Comparison of ENCODE assay signal across 19 cellular contexts in the genomic region with DNA sequence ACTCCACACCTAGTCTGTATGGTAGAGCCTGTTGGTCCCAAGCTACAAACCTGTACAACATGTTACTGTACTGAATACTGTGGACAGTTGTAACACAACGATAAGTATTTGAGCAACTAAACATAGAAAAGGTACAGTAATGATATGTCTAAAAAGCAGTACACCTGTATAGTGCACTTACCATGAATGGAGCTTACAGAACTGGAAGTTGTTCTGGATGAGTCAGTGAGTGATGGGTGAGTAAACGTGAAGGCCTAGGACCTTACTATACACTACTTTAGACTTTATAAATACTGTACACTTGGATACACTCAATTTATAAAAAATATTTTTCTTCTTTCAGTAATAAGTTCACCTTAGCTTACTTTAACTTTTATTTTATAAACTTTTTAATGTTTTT.
DNase-seq lines count a peak whose midpoint lies in the region; ATAC-seq and TF ChIP-seq lines count a peak whose summit lies in the region.
"Had no signal": no experiment of that assay in that cellular context is flagged by ENCODE, and none has a peak within 500 bp of the region (broad histone marks: within the 10 kb centered on the region; RNA-seq: fewer than 3 reads in every experiment).

No MANE protein-coding gene starts in this region.

- no peaks in the 10 kb centered on the region for H3K4me1 ChIP-seq in SJCRH30
- H3K4me1 ChIP-seq: pancreas had no signal

- no peak overlapping the region for H3K4me3 Mint-ChIP-seq in progenitor cell of endocrine pancreas (ENCODE audit: low read depth)

- peaks cover 7% of the 10 kb centered on the region for H3K9me3 Mint-ChIP-seq in progenitor cell of endocrine pancreas (ENCODE audit: low read depth)

- H3K27me3 Mint-ChIP-seq in progenitor cell of endocrine pancreas = no peaks in the 10 kb centered on the region

- no peak overlapping the region for H3K27ac ChIP-seq in SJCRH30
- H3K27ac ChIP-seq: brain microvascular endothelial cell, pancreas had no signal

- no peaks in the 10 kb centered on the region for H3K27me3 ChIP-seq in SJCRH30
- H3K27me3 ChIP-seq: brain microvascular endothelial cell, pancreas had no signal

- H3K9me3 ChIP-seq in SJCRH30 (replicated peaks) = no peaks in the 10 kb centered on the region
- H3K9me3 ChIP-seq: Caco-2, mucosa of descending colon, pancreas had no signal

- H3K4me1 Mint-ChIP-seq in progenitor cell of endocrine pancreas (ENCODE audit: low read depth) = peaks cover 10% of the 10 kb centered on the region

- no peak overlapping the region for H3K4me3 ChIP-seq in SJCRH30
- H3K4me3 ChIP-seq: mucosa of descending colon, pancreas, smooth muscle cell had no signal

- H3K27ac Mint-ChIP-seq in progenitor cell of endocrine pancreas = no peak overlapping the region

- DNase-seq in progenitor cell of endocrine pancreas (ENCODE audit: low spot score, unreplicated experiment) (no peak), SJCRH30 (no peak), cortex of kidney (lab: John Stamatoyannopoulos, UW) (no peak)
- DNase-seq in stimulated activated CD4-positive, alpha-beta T cell treated with anti-CD3 and anti-CD28 coated beads, Interleukin-2, amount 100 ng/mL, for 48 hours = no peak
- DNase-seq: activated CD4-positive, CD25-positive, alpha-beta regulatory T cell treated with anti-CD3 and anti-CD28 coated beads, Interleukin-2, amount 50 U/mL, for 72 hours; activated naive CD4-positive, alpha-beta T cell treated with anti-CD3 and anti-CD28 coated beads, Interleukin-2, amount 50 U/mL, for 16 hours; brain microvascular endothelial cell; Caco-2; hippocampal formation; mucosa of descending colon; NCI-H1417 treated with DMSO at 0.1 percent for 48 hours; NCI-H510A had no signal

- TF ChIP-seq CTCF in progenitor cell of endocrine pancreas (IDR thresholded peaks at IDR 0.05; ENCODE audit: unreplicated experiment) = no peak

- no peaks in the 10 kb centered on the region for H3K36me3 ChIP-seq in SJCRH30
- H3K36me3 ChIP-seq: brain microvascular endothelial cell, pancreas had no signal

- peak; percentile 33 for ATAC-seq in GM18502 (IDR thresholded peaks at IDR 0.05; ENCODE audit: poor library complexity, unreplicated experiment)
- ATAC-seq in GM19463 (IDR thresholded peaks at IDR 0.05; ENCODE audit: unreplicated experiment) = peak; percentile 36
- peak; percentile 34 for ATAC-seq in HG02852 (IDR thresholded peaks at IDR 0.05; ENCODE audit: unreplicated experiment)
- peak; percentile 13 for ATAC-seq in HG03565 (IDR thresholded peaks at IDR 0.05; ENCODE audit: unreplicated experiment)
- ATAC-seq: mucosa of descending colon, Panc1, pancreas had no signal

- no peaks in the 10 kb centered on the region for H3K36me3 Mint-ChIP-seq in progenitor cell of endocrine pancreas (ENCODE audit: insufficient read depth)
